Comparison of ENCODE assay signal across 16 cellular contexts in genomic region chr1:82920418-82921248, GRCh38.
DNase-seq lines count a peak whose midpoint lies in the region; ATAC-seq and TF ChIP-seq lines count a peak whose summit lies in the region.
"Had no signal": no experiment of that assay in that cellular context is flagged by ENCODE, and none has a peak within 500 bp of the region (broad histone marks: within the 10 kb centered on the region; RNA-seq: fewer than 3 reads in every experiment).

No MANE protein-coding gene starts in this region.

- no peak for TF ChIP-seq CTCF in fibroblast of pulmonary artery (IDR thresholded peaks at IDR 0.05; ENCODE audit: low read length, missing control alignments)

- no peak overlapping the region for H3K4me3 ChIP-seq in fibroblast of pulmonary artery (replicated peaks; ENCODE audit: low read depth, low read length)
- H3K4me3 ChIP-seq: HAP-1, psoas muscle, SJSA1 had no signal

- in situ Hi-C loops in SK-MEL-5 (cut with HindIII; ENCODE audit: low pct_unique_long_range_greater_than_20kb, low sequenced_read_pairs) = no loop called here

- no peak for ATAC-seq in GM21529 (IDR thresholded peaks at IDR 0.05; ENCODE audit: unreplicated experiment)
- no peak for ATAC-seq in GM18861 (IDR thresholded peaks at IDR 0.05; ENCODE audit: unreplicated experiment)
- ATAC-seq in GM19463 (IDR thresholded peaks at IDR 0.05; ENCODE audit: unreplicated experiment) = no peak
- ATAC-seq: psoas muscle had no signal

- DNase-seq in HT1080 (ENCODE audit: low read depth) = peak; percentile 12
- DNase-seq in SK-MEL-5 (ENCODE audit: low read depth, low spot score) = peak; percentile 38
- DNase-seq in fibroblast of pulmonary artery (ENCODE audit: low read depth) = peak; percentile 29
- peak; percentile 1 for DNase-seq in non-pigmented ciliary epithelial cell (ENCODE audit: low read depth)
- DNase-seq in NCI-H446 treated with DMSO at 0.1 percent for 48 hours (lab: John Stamatoyannopoulos, UW) = no peak
- DNase-seq: activated CD4-positive, CD25-positive, alpha-beta regulatory T cell; activated T-cell treated with anti-CD3 and anti-CD28 coated beads, Interleukin-2, amount 50 U/mL, for 1 hour; glutamatergic neuron; NCI-H1417; NCI-H524 treated with DMSO at 0.1 percent for 48 hours; psoas muscle had no signal
